ENCODE assay signal across 12 cellular contexts in the genomic region with DNA sequence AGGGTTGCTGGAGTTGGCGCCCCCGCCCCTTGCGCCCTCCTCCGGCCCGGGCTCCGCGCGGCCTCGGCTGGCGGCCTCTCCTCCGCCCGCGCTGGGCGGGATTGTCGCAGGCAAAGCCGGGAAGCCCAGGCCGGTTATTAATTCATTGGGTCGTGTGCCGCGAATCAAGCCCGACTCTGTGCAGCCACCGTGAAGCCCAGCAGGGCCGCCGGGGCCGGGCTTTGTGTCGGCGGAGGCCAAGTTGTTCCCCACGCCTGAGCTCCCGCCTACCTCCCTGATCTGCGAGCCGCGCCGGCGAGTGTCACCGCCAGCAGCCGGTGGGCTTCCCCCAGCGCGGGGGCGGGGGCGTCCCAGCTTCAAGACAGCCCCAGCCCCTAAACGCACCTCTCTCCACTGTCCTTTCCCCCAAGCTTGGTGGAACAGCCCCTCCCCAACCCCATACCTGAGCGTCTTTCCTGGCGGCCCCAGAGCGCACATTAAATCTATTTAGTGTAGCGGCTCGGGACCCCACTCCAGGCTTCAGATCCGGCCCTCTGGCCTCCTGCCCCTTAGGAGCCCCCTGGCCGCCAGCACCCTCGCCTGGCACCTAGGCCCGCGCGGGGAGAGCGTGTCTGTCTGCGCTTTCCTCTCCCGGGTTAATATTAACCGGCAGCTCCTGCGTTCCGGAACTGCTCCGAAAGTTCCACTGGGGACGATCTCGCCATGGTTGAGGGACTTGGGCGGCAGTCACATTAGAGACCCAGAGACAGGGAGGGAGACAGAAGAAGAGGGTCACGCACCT. TPM values are rescaled to one million over a fixed set of nuclear protein-coding genes. Genes with fewer than 3 reads are reported as not detected.
A peak's percentile ranks its signal among the peaks of the same experiment; 100 is the strongest.
DNase-seq lines count a peak whose midpoint lies in the region; ATAC-seq, FAIRE-seq and TF ChIP-seq lines count a peak whose summit lies in the region.
"Had no signal": no experiment of that assay in that cellular context is flagged by ENCODE, and none has a peak within 500 bp of the region (broad histone marks: within the 10 kb centered on the region; RNA-seq: fewer than 3 reads in every experiment).

No MANE protein-coding gene starts in this region.

- WGBS in GM12878 (ENCODE audit: insufficient coverage, insufficient replicate concordance, low lambda C conversion rate, missing lambda C conversion rate): 2% methylated on average over 63 of the region's 63 CpGs

- no peak overlapping the region for H3K9ac ChIP-seq in GM12878 (ENCODE audit: control insufficient read depth, insufficient read depth, low read length)

- SMC1A ChIA-PET in GM12878 (lab: Charles Lee; ENCODE audit: uncharacterized antibody, unreplicated experiment): interaction anchor here (0.6 kb wide), 1 partner anchor 1570 kb away, joined by 3 read pairs; no protein-coding TSS in a partner anchor

- no peak for TF ChIP-seq EP300 in GM12878 (IDR thresholded peaks at IDR 0.05; ENCODE audit: borderline replicate concordance in 1 of 2, control insufficient read depth in 1 of 2, low read depth in 2 of 2, low read length in 2 of 2)

- H4K20me1 ChIP-seq in GM12878 (ENCODE audit: control insufficient read depth, insufficient read depth): no peaks in the 10 kb centered on the region

- H3K36me3 Mint-ChIP-seq in natural killer cell treated with Interleukin-12 subunit alpha and Interleukin-12 subunit beta and Interleukin-15 and Interleukin-18, amount 100 ng/mL, for 72 hours: no peaks in the 10 kb centered on the region
- H3K36me3 Mint-ChIP-seq in natural killer cell (no peaks in the 10 kb centered on the region), memory B cell (no peaks in the 10 kb centered on the region)

- H3K79me2 ChIP-seq in GM12878 (ENCODE audit: control insufficient read depth, insufficient read depth, low read length): no peaks in the 10 kb centered on the region

- CTCF ChIA-PET in GM12878 (lab: Yijun Ruan, JAX) (no interaction called here), GM10248 (lab: Yijun Ruan, JAX) (interaction anchor here (1.0 kb wide), 1 partner anchor 9 kb away, joined by 3 read pairs; no protein-coding TSS in a partner anchor)

- peaks cover 35 to 39% of the 10 kb centered on the region in 2 donors for H3K27me3 Mint-ChIP-seq in natural killer cell treated with Interleukin-12 subunit alpha and Interleukin-12 subunit beta and Interleukin-15 and Interleukin-18, amount 100 ng/mL, for 72 hours
- H3K27me3 Mint-ChIP-seq in natural killer cell (ENCODE audit: low read depth in 2 of 2): peaks cover 34 to 47% of the 10 kb centered on the region in 2 donors
- peaks cover 28% of the 10 kb centered on the region for H3K27me3 Mint-ChIP-seq in memory B cell

- H2AFZ ChIP-seq in GM12878 (ENCODE audit: control insufficient read depth, low read depth, low read length): no peak overlapping the region

- H3K4me1 Mint-ChIP-seq in natural killer cell treated with Interleukin-12 subunit alpha and Interleukin-12 subunit beta and Interleukin-15 and Interleukin-18, amount 100 ng/mL, for 72 hours (ENCODE audit: low read depth in 2 of 2): peaks cover 4 to 13% of the 10 kb centered on the region in 2 donors
- H3K4me1 Mint-ChIP-seq in natural killer cell (peaks cover 6% of the 10 kb centered on the region in 2 donors), memory B cell (peaks cover 18% of the 10 kb centered on the region)

- H3K4me3 ChIP-seq in GM12878: no peak overlapping the region

- intact Hi-C loops in natural killer cell (cut with micrococcal nuclease) (no loop called here), GM12878 (cut with micrococcal nuclease; ENCODE audit: unreplicated experiment) (no loop called here)

- no peak for TF ChIP-seq RAD21 in GM12878 (IDR thresholded peaks at IDR 0.05; ENCODE audit: insufficient read depth, low read depth, low read length)

- no peak overlapping the region for H3K27ac Mint-ChIP-seq in natural killer cell treated with Interleukin-12 subunit alpha and Interleukin-12 subunit beta and Interleukin-15 and Interleukin-18, amount 100 ng/mL, for 72 hours
- H3K27ac Mint-ChIP-seq in natural killer cell: no peak overlapping the region
- H3K27ac Mint-ChIP-seq in memory B cell: no peak overlapping the region
- H3K27ac Mint-ChIP-seq: dendritic cell treated with granulocyte-macrophage colony-stimulating factor and Interleukin-4, amounts not matched to agents 40 ng/mL and 50 ng/mL, for 4 days had no signal

- no peak for ATAC-seq in natural killer cell treated with Interleukin-12 subunit alpha and Interleukin-12 subunit beta and Interleukin-15 and Interleukin-18, amount 100 ng/mL, for 72 hours
- no peak for ATAC-seq in natural killer cell
- peak; percentile 28 for ATAC-seq in GM12878
- ATAC-seq in memory B cell (ENCODE audit: low read depth): no peak
- no peak for ATAC-seq in GM19035 (IDR thresholded peaks at IDR 0.05; ENCODE audit: unreplicated experiment)
- ATAC-seq in GM19023 (IDR thresholded peaks at IDR 0.05; ENCODE audit: unreplicated experiment): no peak
- ATAC-seq: activated CD4-positive, CD25-positive, alpha-beta regulatory T cell treated with anti-CD3 and anti-CD28 coated beads, Interleukin-2, amount 50 U/mL, for 24 hours had no signal

- H3K9me3 Mint-ChIP-seq in natural killer cell treated with Interleukin-12 subunit alpha and Interleukin-12 subunit beta and Interleukin-15 and Interleukin-18, amount 100 ng/mL, for 72 hours: no peaks in the 10 kb centered on the region
- H3K9me3 Mint-ChIP-seq in natural killer cell (no peaks in the 10 kb centered on the region), memory B cell (no peaks in the 10 kb centered on the region)
- H3K9me3 Mint-ChIP-seq: dendritic cell treated with granulocyte-macrophage colony-stimulating factor and Interleukin-4, amounts not matched to agents 40 ng/mL and 50 ng/mL, for 4 days had no signal

- H3K27me3 ChIP-seq in GM12878 (replicated peaks in 1 of 2; ENCODE audit: control insufficient read depth in 2 of 2, insufficient read depth in 2 of 2, low read length in 1 of 2): peaks cover 14 to 15% of the 10 kb centered on the region in 2 experiments
- H3K27me3 ChIP-seq: testis had no signal

- H3K4me2 ChIP-seq in GM12878 (ENCODE audit: control insufficient read depth, insufficient read depth): no peak overlapping the region

- no peaks in the 10 kb centered on the region for H3K4me1 ChIP-seq in GM12878 (ENCODE audit: control insufficient read depth, insufficient read depth, low read length)

- TF ChIP-seq CTCF in natural killer cell (IDR thresholded peaks at IDR 0.05) (no peak), GM12878 (IDR thresholded peaks at IDR 0.05 in 2 of 3, conservative IDR thresholded peaks at IDR 0.05 in 1 of 3; ENCODE audit: control insufficient read depth in 2 of 3, extremely low read depth in 1 of 3, insufficient read depth in 1 of 3, low read depth in 3 of 3, low read length in 3 of 3) (no peak), GM10248 (IDR thresholded peaks at IDR 0.05; ENCODE audit: control extremely low read depth, extremely low read depth, low read depth, missing control alignments) (no peak)

- no TSS peak for BruUV-seq in GM12878 (replicated peaks; lab: Mats Ljungman, UMichigan)

- DNase-seq in natural killer cell treated with Interleukin-12 subunit alpha and Interleukin-12 subunit beta and Interleukin-15 and Interleukin-18, amount 100 ng/mL, for 72 hours (ENCODE audit: low spot score): peak; percentile 42
- no peak for DNase-seq in natural killer cell
- no peak for DNase-seq in GM12878 (ENCODE audit: low read depth, low spot score)
- DNase-seq in memory B cell (ENCODE audit: low spot score in 2 of 2): no peak
- DNase-seq in NCI-H2029 treated with DMSO at 0.1 percent for 48 hours (lab: John Stamatoyannopoulos, UW): no peak
- DNase-seq in GM10248 (ENCODE audit: extremely low spot score): no peak
- DNase-seq: NCI-H2081, testis had no signal

- no peaks in the 10 kb centered on the region for H3K36me3 ChIP-seq in GM12878 (ENCODE audit: control insufficient read depth in 2 of 2, insufficient read depth in 2 of 2, low read length in 1 of 2)

- no peak overlapping the region for H3K27ac ChIP-seq in GM12878 (ENCODE audit: control insufficient read depth, insufficient read depth)
- H3K27ac ChIP-seq: testis had no signal

- RAD21 ChIA-PET in GM12878 (lab: Charles Lee; ENCODE audit: unreplicated experiment): no interaction called here

- in situ Hi-C loops in GM12878 (cut with MboI): loop anchor here (25.0 kb wide), 1 partner anchor 1454 kb away; no protein-coding TSS in a partner anchor

- TF ChIP-seq POLR2A in GM12878 (IDR thresholded peaks at IDR 0.05; ENCODE audit: low read depth, low read length): no peak

- H3K4me3 Mint-ChIP-seq in natural killer cell treated with Interleukin-12 subunit alpha and Interleukin-12 subunit beta and Interleukin-15 and Interleukin-18, amount 100 ng/mL, for 72 hours: no peak overlapping the region
- H3K4me3 Mint-ChIP-seq in natural killer cell (no peak overlapping the region), memory B cell (peak overlapping the region; percentile 12)
- H3K4me3 Mint-ChIP-seq: dendritic cell treated with granulocyte-macrophage colony-stimulating factor and Interleukin-4, amounts not matched to agents 40 ng/mL and 50 ng/mL, for 4 days had no signal

- no peaks in the 10 kb centered on the region for H3K9me3 ChIP-seq in GM12878 (replicated peaks; ENCODE audit: control insufficient read depth, insufficient read depth, low read length)
- H3K9me3 ChIP-seq: testis had no signal

- FAIRE-seq in GM12878 (lab: Jason Lieb, UNC): no peak

- POLR2A ChIA-PET in GM12878 (lab: Charles Lee): interaction anchor here (0.6 kb wide), 2 partner anchors 773 to 1062 kb away, joined by 3 read pairs; no protein-coding TSS in a partner anchor
- POLR2A ChIA-PET in GM10248 (lab: Yijun Ruan, JAX): no interaction called here

TF ChIP-seq in GM12878, 131 proteins besides CTCF, POLR2A, EP300 and RAD21:
- no peak for TF ChIP-seq ZNF384 (IDR thresholded peaks at IDR 0.05; ENCODE audit: borderline replicate concordance, low read depth, low read length)
TF ChIP-seq in GM12878: peak in this region for 0.

RNA-seq across cellular contexts. Expression of a gene that starts 3.5 kb away (rescaled TPM):
- total RNA-seq in natural killer cell treated with Interleukin-12 subunit alpha and Interleukin-12 subunit beta and Interleukin-15 and Interleukin-18, amount 100 ng/mL, for 72 hours: not detected
- total RNA-seq in natural killer cell (not detected), GM12878 (2014; rRNA removed) (not detected in 2 replicates), GM12878 (2014; rRNA removed; fragmentation: Illumina TruSeq; extraction: Trizol) (not detected in 2 replicates), GM12878 (2021) (not detected in 2 replicates)
- not detected in 2 replicates for total RNA-seq in GM12878 (2013; cell fraction: nucleolus; rRNA removed)
- polyA plus RNA-seq in GM12878 (2011; ENCODE audit: low read depth): not detected
- polyA plus RNA-seq in GM12878 (2011; rRNA removed) (not detected in 2 replicates), GM12878 (2014; fragmentation: Illumina TruSeq; extraction: Trizol) (not detected in 2 replicates), GM12878 (2014; fragmentation: Nextera tagmentation; extraction: Ambion mirVana) (not detected), GM12878 (2014; rRNA removed) (not detected in 2 replicates), GM12878 (2016; fragmentation: Nextera tagmentation; extraction: Ambion mirVana) (not detected)
- polyA plus RNA-seq in GM12878 (2011; cell fraction: cytosol; rRNA removed): 0.02 TPM in 1 of 2 replicates, not detected in the other
- 0.01 TPM in 1 of 2 replicates, not detected in the other for polyA plus RNA-seq in GM12878 (2011; cell fraction: nucleus; rRNA removed)
- polyA plus RNA-seq in GM12878 (2012): not detected in 2 replicates
- not detected in 2 replicates for polyA minus RNA-seq in GM12878 (2011; rRNA and poly(A)+ RNA removed)
- not detected in 2 replicates for polyA minus RNA-seq in GM12878 (2011; cell fraction: cytosol; rRNA and poly(A)+ RNA removed)
- not detected in 2 replicates for polyA minus RNA-seq in GM12878 (2011; cell fraction: nucleus; rRNA and poly(A)+ RNA removed)
